In genomic region chr5:127358274-127358673, GRCh38 we compare ENCODE assay signal across 13 cellular contexts.
DNase-seq lines count a peak whose midpoint lies in the region; ATAC-seq, FAIRE-seq and TF ChIP-seq lines count a peak whose summit lies in the region.
"Had no signal": no experiment of that assay in that cellular context is flagged by ENCODE, and none has a peak within 500 bp of the region (broad histone marks: within the 10 kb centered on the region; RNA-seq: fewer than 3 reads in every experiment).

No MANE protein-coding gene starts in this region.

- DNase-seq in H54 (ENCODE audit: insufficient read length, low spot score): peak; percentile 4
- peak; percentile 57 for DNase-seq in SW480 (ENCODE audit: low spot score)
- peak; percentile 31 for DNase-seq in fibroblast of villous mesenchyme (ENCODE audit: low read depth)
- DNase-seq in stromal cell of bone marrow (ENCODE audit: low read depth): peak; percentile 56
- no peak for DNase-seq in vagina (ENCODE audit: extremely low spot score in 2 of 2)
- DNase-seq in NCI-H446 treated with DMSO at 0.1 percent for 48 hours (lab: John Stamatoyannopoulos, UW): no peak
- DNase-seq in right lobe of liver: no peak
- DNase-seq in NCI-H345 (lab: John Stamatoyannopoulos, UW): no peak
- DNase-seq: activated CD4-positive, alpha-beta T cell treated with anti-CD3 and anti-CD28 coated beads for 4 hours; NCI-H748 treated with DMSO at 0.1 percent for 48 hours; stimulated activated CD4-positive, alpha-beta T cell treated with anti-CD3 and anti-CD28 coated beads, Interleukin-15, amount 100 ng/mL, for 24 hours had no signal

- H3K36me3 ChIP-seq in vagina (no peaks in the 10 kb centered on the region), right lobe of liver (no peaks in the 10 kb centered on the region)

- ATAC-seq in right lobe of liver: no peak

- WGBS in right lobe of liver (ENCODE audit: insufficient coverage, low coverage, low lambda C conversion rate, missing lambda C conversion rate): 68% methylated on average over 2 of the region's 2 CpGs

- H3K4me1 ChIP-seq in vagina: no peaks in the 10 kb centered on the region
- H3K4me1 ChIP-seq in right lobe of liver: peaks cover 0 to 7% (median 0%) of the 10 kb centered on the region in 4 donors

- H3K4me3 ChIP-seq in fibroblast of villous mesenchyme (ENCODE audit: low read depth, low read length) (no peak overlapping the region), vagina (no peak overlapping the region), right lobe of liver (no peak overlapping the region)

- TF ChIP-seq POLR2A in H54 (IDR thresholded peaks at IDR 0.05; ENCODE audit: low read depth, low read length) (no peak), vagina (IDR thresholded peaks at IDR 0.05) (no peak), right lobe of liver (IDR thresholded peaks at IDR 0.05) (no peak)

- no peak overlapping the region for H3K27ac ChIP-seq in vagina
- no peak overlapping the region for H3K27ac ChIP-seq in right lobe of liver

- intact Hi-C loops in vagina (cut with DNase I) (no loop called here), right lobe of liver (cut with DNase I) (no loop called here)

- no peak for FAIRE-seq in H54 (lab: Jason Lieb, UNC)
- FAIRE-seq: GM18507, keratinocyte had no signal

- H3K27me3 ChIP-seq in vagina: no peaks in the 10 kb centered on the region
- H3K27me3 ChIP-seq in right lobe of liver: no peaks in the 10 kb centered on the region

- H3K9me3 ChIP-seq in vagina (no peaks in the 10 kb centered on the region), right lobe of liver (no peaks in the 10 kb centered on the region)

- TF ChIP-seq CTCF in fibroblast of villous mesenchyme (IDR thresholded peaks at IDR 0.05; ENCODE audit: insufficient read depth, low read depth, low read length): no peak
- no peak for TF ChIP-seq CTCF in vagina (IDR thresholded peaks at IDR 0.05)
- no peak for TF ChIP-seq CTCF in right lobe of liver (IDR thresholded peaks at IDR 0.05)

Comparison
In these comparisons a context has a peak if more than half of its experiments do, and no peak if none do; other contexts are left out.
1. DNase-seq: peak in H54 (single experiment), SW480 (single experiment), fibroblast of villous mesenchyme (single experiment) and stromal cell of bone marrow (single experiment); none in vagina (0 of 2), NCI-H446 treated with DMSO at 0.1 percent for 48 hours (single experiment), right lobe of liver (0 of 3) and NCI-H345 (single experiment).